ENCODE assay signal across 2 cellular contexts in the genomic region with DNA sequence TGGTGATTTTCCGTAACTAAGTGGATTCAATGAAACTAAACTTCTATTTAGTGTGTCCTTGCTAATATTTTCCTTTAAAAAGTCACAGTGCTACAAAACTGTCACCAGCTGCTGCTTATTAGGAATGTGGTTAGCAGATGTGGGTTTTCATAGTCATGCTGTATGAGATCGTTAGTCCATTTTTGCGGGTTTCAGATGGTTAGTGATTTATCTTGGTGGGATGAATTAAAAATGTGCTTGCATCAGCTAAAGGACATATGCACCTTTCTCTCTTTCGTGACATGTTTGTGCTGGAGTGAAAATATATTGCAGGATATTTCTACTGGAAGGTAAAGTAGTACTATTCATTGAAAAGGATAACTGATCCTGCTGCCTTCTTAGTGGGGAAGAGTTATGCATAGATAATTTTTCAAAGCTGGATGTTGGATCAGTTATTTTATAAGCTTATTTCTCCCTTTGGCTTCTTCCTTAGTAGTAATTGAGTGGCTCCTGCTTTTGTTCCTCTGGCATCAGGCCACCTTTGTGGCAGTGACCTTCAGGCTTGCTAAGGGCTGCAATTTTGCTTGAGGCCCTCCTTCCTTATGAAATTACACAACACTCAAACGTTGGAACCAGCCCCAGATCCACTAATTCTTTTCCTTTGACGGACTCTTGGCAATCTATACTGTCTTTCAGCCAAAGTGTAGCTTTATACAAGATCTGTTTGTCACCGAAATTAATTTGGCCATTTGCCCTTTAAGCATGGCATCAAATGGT.
A peak's percentile ranks its signal among the peaks of the same experiment; 100 is the strongest.
TF ChIP-seq lines count a peak whose summit lies in the region.

No MANE protein-coding gene starts in this region.

TF ChIP-seq in HCT116, 20 proteins besides CTCF, POLR2A, EP300 and RAD21:
- peak; percentile 27; the same call in 1 of the 2 replicates for TF ChIP-seq SP1 (IDR thresholded peaks at IDR 0.05; ENCODE audit: low read depth)
- no peak for TF ChIP-seq TCF7L2 (IDR thresholded peaks at IDR 0.05; ENCODE audit: borderline replicate concordance, extremely low read depth, insufficient read depth, insufficient read length)
- TF ChIP-seq REST (IDR thresholded peaks at IDR 0.05; ENCODE audit: low read depth): no peak
- peak; percentile 52; the same call in 1 of the 2 replicates for TF ChIP-seq CEBPB (IDR thresholded peaks at IDR 0.05; ENCODE audit: low read depth)

TF ChIP-seq in SK-N-SH, 30 proteins besides CTCF, POLR2A, EP300 and RAD21:
- peak; percentile 36; the same call in 1 of the 2 replicates for TF ChIP-seq RXRA (IDR thresholded peaks at IDR 0.05; ENCODE audit: borderline replicate concordance, low read depth)
- TF ChIP-seq TEAD4 (IDR thresholded peaks at IDR 0.05; ENCODE audit: borderline replicate concordance, insufficient read depth): peak; percentile 58; the same call in 1 of the 2 replicates
- TF ChIP-seq CHD2 (IDR thresholded peaks at IDR 0.05; ENCODE audit: low read length, partially characterized antibody): peak; percentile 16
- TF ChIP-seq NFIC (IDR thresholded peaks at IDR 0.05; ENCODE audit: borderline replicate concordance): peak; percentile 97
- no peak for TF ChIP-seq GABPA (IDR thresholded peaks at IDR 0.05; ENCODE audit: low read depth)
- TF ChIP-seq RFX5 (IDR thresholded peaks at IDR 0.05; ENCODE audit: low read length): no peak
- peak; percentile 0; the same call in 1 of the 2 replicates for TF ChIP-seq FOXM1 (IDR thresholded peaks at IDR 0.05; ENCODE audit: low read depth)
- TF ChIP-seq ELF1 (IDR thresholded peaks at IDR 0.05): no peak
- peak; percentile 12; the same call in 1 of the 2 replicates for TF ChIP-seq FOSL2 (IDR thresholded peaks at IDR 0.05; ENCODE audit: borderline replicate concordance, low read depth)
- no peak for TF ChIP-seq YY1 (IDR thresholded peaks at IDR 0.05; ENCODE audit: low read depth)
- TF ChIP-seq NRF1 (IDR thresholded peaks at IDR 0.05; ENCODE audit: low read depth, low read length): no peak
- TF ChIP-seq USF1 (IDR thresholded peaks at IDR 0.05; ENCODE audit: borderline replicate concordance, low read depth): no peak
- TF ChIP-seq GATA2 (CRISPR knock-in tag; IDR thresholded peaks at IDR 0.05): peak; percentile 27; the same call in 1 of the 2 replicates
- TF ChIP-seq TCF12 (IDR thresholded peaks at IDR 0.05): peak; percentile 90
- peak; percentile 88 for TF ChIP-seq PBX3 (IDR thresholded peaks at IDR 0.05)
- peak; percentile 69; the same call in 1 of the 2 replicates for TF ChIP-seq RCOR1 (IDR thresholded peaks at IDR 0.05; ENCODE audit: low read length)
- peak; percentile 63; the same call in 1 of the 2 replicates for TF ChIP-seq MXI1 (IDR thresholded peaks at IDR 0.05; ENCODE audit: low read depth, low read length)
- TF ChIP-seq JUND (IDR thresholded peaks at IDR 0.05): peak; percentile 25
- TF ChIP-seq MEF2A (IDR thresholded peaks at IDR 0.05; ENCODE audit: borderline replicate concordance, low read depth): no peak
- TF ChIP-seq POLR2AphosphoS5 (IDR thresholded peaks at IDR 0.05; ENCODE audit: low read depth, low read length): peak; percentile 41; the same call in 1 of the 2 replicates
- TF ChIP-seq, protein P1, sequence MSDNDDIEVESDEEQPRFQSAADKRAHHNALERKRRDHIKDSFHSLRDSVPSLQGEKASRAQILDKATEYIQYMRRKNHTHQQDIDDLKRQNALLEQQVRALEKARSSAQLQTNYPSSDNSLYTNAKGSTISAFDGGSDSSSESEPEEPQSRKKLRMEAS (IDR thresholded peaks at IDR 0.05; ENCODE audit: low read depth): peak; percentile 60; the same call in 1 of the 2 replicates
- TF ChIP-seq SIN3A (IDR thresholded peaks at IDR 0.05; ENCODE audit: borderline replicate concordance, low read depth, low read length): no peak
